23 cellular contexts compared by ENCODE assay signal in genomic region chr2:219739061-219739460, GRCh38.
DNase-seq lines count a peak whose midpoint lies in the region; ATAC-seq, FAIRE-seq and TF ChIP-seq lines count a peak whose summit lies in the region.
"Had no signal": no experiment of that assay in that cellular context is flagged by ENCODE, and none has a peak within 500 bp of the region (broad histone marks: within the 10 kb centered on the region; RNA-seq: fewer than 3 reads in every experiment).

No MANE protein-coding gene starts in this region.

- H3K9me3 ChIP-seq in HepG2 (ENCODE audit: low read length) (no peaks in the 10 kb centered on the region), right lobe of liver (no peaks in the 10 kb centered on the region), astrocyte (ENCODE audit: insufficient read depth, low read depth, low read length) (no peaks in the 10 kb centered on the region), MM.1S (replicated peaks; ENCODE audit: insufficient read depth, low read length) (no peaks in the 10 kb centered on the region)
- H3K9me3 ChIP-seq: MG63, SJCRH30 had no signal

- no peak overlapping the region for H3K9ac ChIP-seq in HepG2 (ENCODE audit: insufficient read depth, low read depth, low read length)
- H3K9ac ChIP-seq in astrocyte (ENCODE audit: low read length) = no peak overlapping the region
- H3K9ac ChIP-seq in MM.1S (ENCODE audit: low read length) = no peak overlapping the region

- peaks cover 10% of the 10 kb centered on the region for H3K27me3 Mint-ChIP-seq in astrocyte (ENCODE audit: low read depth, unreplicated experiment)

- TF ChIP-seq EP300 in HepG2 (IDR thresholded peaks at IDR 0.05; ENCODE audit: low read depth in 2 of 2, low read length in 2 of 2) (no peak), HepG2 (CRISPR knock-in tag; IDR thresholded peaks at IDR 0.05; ENCODE audit: borderline replicate concordance) (no peak)

- TF ChIP-seq RAD21 in HepG2 (CRISPR knock-in tag; IDR thresholded peaks at IDR 0.05) = no peak

- TF ChIP-seq POLR2A in HepG2 (IDR thresholded peaks at IDR 0.05; ENCODE audit: insufficient read depth in 1 of 2, low read depth in 2 of 2, low read length in 2 of 2) = no peak
- TF ChIP-seq POLR2A in right lobe of liver (IDR thresholded peaks at IDR 0.05) = no peak

- TF ChIP-seq CTCF in HepG2 (CRISPR knock-in tag; IDR thresholded peaks at IDR 0.05) = no peak
- TF ChIP-seq CTCF in right lobe of liver (IDR thresholded peaks at IDR 0.05) = no peak
- no peak for TF ChIP-seq CTCF in astrocyte (IDR thresholded peaks at IDR 0.05; ENCODE audit: insufficient read depth, low read depth, low read length)
- no peak for TF ChIP-seq CTCF in MM.1S (IDR thresholded peaks at IDR 0.05; ENCODE audit: low read length)

- no peaks in the 10 kb centered on the region for H3F3A ChIP-seq in MM.1S (ENCODE audit: insufficient read depth, low read length)

- H3K9me3 Mint-ChIP-seq in astrocyte (ENCODE audit: unreplicated experiment) = no peaks in the 10 kb centered on the region
- H3K9me3 Mint-ChIP-seq: CD4-positive, alpha-beta memory T cell had no signal

- H3K4me3 Mint-ChIP-seq in astrocyte (ENCODE audit: unreplicated experiment) = no peak overlapping the region
- H3K4me3 Mint-ChIP-seq: CD4-positive, alpha-beta memory T cell had no signal

- H3K27me3 ChIP-seq in HepG2 (ENCODE audit: control insufficient read depth in 1 of 2, insufficient read depth in 2 of 2, low read length in 2 of 2) = peaks cover 0 to 40% of the 10 kb centered on the region in 2 experiments; a peak in 3 of 5 replicates
- no peaks in the 10 kb centered on the region for H3K27me3 ChIP-seq in right lobe of liver
- H3K27me3 ChIP-seq in astrocyte (ENCODE audit: insufficient read depth, low read length) = peaks cover 2% of the 10 kb centered on the region
- H3K27me3 ChIP-seq in MM.1S (replicated peaks; ENCODE audit: insufficient read depth, low read length) = no peaks in the 10 kb centered on the region
- H3K27me3 ChIP-seq: MG63, SJCRH30 had no signal

- WGBS in HepG2 (ENCODE audit: low lambda C conversion rate) = 27% methylated on average over 4 of the region's 4 CpGs
- 57% methylated on average over 4 of the region's 4 CpGs for WGBS in right lobe of liver (ENCODE audit: insufficient coverage, low coverage, low lambda C conversion rate, missing lambda C conversion rate)

- FAIRE-seq in HepG2 (lab: Jason Lieb, UNC) = no peak
- FAIRE-seq in astrocyte (lab: Jason Lieb, UNC) = no peak
- FAIRE-seq: GM18507 had no signal

- H3K36me3 Mint-ChIP-seq in astrocyte (ENCODE audit: low read depth, unreplicated experiment) = no peaks in the 10 kb centered on the region
- H3K36me3 Mint-ChIP-seq: CD4-positive, alpha-beta memory T cell had no signal

- H3K4me2 ChIP-seq in HepG2 (ENCODE audit: low read depth, low read length) (no peak overlapping the region), astrocyte (ENCODE audit: low read length) (no peak overlapping the region), MM.1S (ENCODE audit: low read depth, low read length) (no peak overlapping the region)
- H3K4me2 ChIP-seq: PC-9 had no signal

- H3K4me1 Mint-ChIP-seq in astrocyte (ENCODE audit: low read depth, unreplicated experiment) = peaks cover 7% of the 10 kb centered on the region
- H3K4me1 Mint-ChIP-seq: CD4-positive, alpha-beta memory T cell had no signal

- in situ Hi-C loops in HepG2 (cut with HindIII; ENCODE audit: extremely low pct_ligation_motif_present, low pct_unique_long_range_greater_than_20kb) = loop anchor here (5.0 kb wide), 3 partner anchors 98 to 1833 kb away; partner anchors contain the start of gene EPHA4

- H3K27ac ChIP-seq in HepG2 (ENCODE audit: extremely low read length, insufficient read depth, low read length) (no peak overlapping the region), right lobe of liver (no peak overlapping the region), astrocyte (ENCODE audit: low read depth, low read length) (no peak overlapping the region), MM.1S (ENCODE audit: low read length) (no peak overlapping the region)
- H3K27ac ChIP-seq: 22Rv1, PC-9, SJCRH30 had no signal

- POLR2A ChIA-PET in HepG2 (lab: Yijun Ruan, JAX) = no interaction called here

- intact Hi-C loops in HepG2 (cut with micrococcal nuclease; ENCODE audit: unreplicated experiment) = loop anchor here (5.0 kb wide), 1 partner anchor 948 kb away; no protein-coding TSS in a partner anchor
- intact Hi-C loops in right lobe of liver (cut with DNase I) = no loop called here
- intact Hi-C loops in posterior cingulate gyrus (cut with DNase I) = loop anchor here (5.0 kb wide), 1 partner anchor 98 kb away; no protein-coding TSS in a partner anchor

- no peaks in the 10 kb centered on the region for H3K36me3 ChIP-seq in HepG2 (replicated peaks in 1 of 2; ENCODE audit: control insufficient read depth in 1 of 2, insufficient read depth in 2 of 2, low read length in 2 of 2)
- no peaks in the 10 kb centered on the region for H3K36me3 ChIP-seq in right lobe of liver
- H3K36me3 ChIP-seq in astrocyte (ENCODE audit: insufficient read depth, low read length) = no peaks in the 10 kb centered on the region
- no peaks in the 10 kb centered on the region for H3K36me3 ChIP-seq in MM.1S (replicated peaks; ENCODE audit: insufficient read depth, low read length)
- H3K36me3 ChIP-seq: MG63, SJCRH30 had no signal

- H3K79me2 ChIP-seq in HepG2 (ENCODE audit: insufficient read depth, low read length) (no peaks in the 10 kb centered on the region), astrocyte (ENCODE audit: insufficient read depth, low read length) (no peaks in the 10 kb centered on the region), MM.1S (ENCODE audit: low read length) (no peaks in the 10 kb centered on the region)

- H4K20me1 ChIP-seq in HepG2 (ENCODE audit: insufficient read depth, low read length) (no peaks in the 10 kb centered on the region), astrocyte (ENCODE audit: insufficient read depth, low read length) (no peaks in the 10 kb centered on the region), MM.1S (ENCODE audit: insufficient read depth, low read length) (no peaks in the 10 kb centered on the region)

- no peak overlapping the region for H2AFZ ChIP-seq in HepG2 (ENCODE audit: low read length)
- no peak overlapping the region for H2AFZ ChIP-seq in astrocyte (ENCODE audit: low read depth, low read length)
- H2AFZ ChIP-seq in MM.1S (ENCODE audit: low read length) = no peak overlapping the region
- H2AFZ ChIP-seq: PC-9 had no signal

- H3K4me1 ChIP-seq in HepG2 (ENCODE audit: insufficient read depth, low read length) (no peaks in the 10 kb centered on the region), right lobe of liver (no peaks in the 10 kb centered on the region), astrocyte (ENCODE audit: insufficient read depth, low read length) (no peaks in the 10 kb centered on the region), MM.1S (ENCODE audit: low read length) (no peaks in the 10 kb centered on the region)
- H3K4me1 ChIP-seq: SJCRH30 had no signal

- CTCF ChIA-PET in HepG2 (lab: Yijun Ruan, JAX; ENCODE audit: low intra/inter-chr PET ratio, low total read pairs) = no interaction called here

- no peaks in the 10 kb centered on the region for H3K9me2 ChIP-seq in MM.1S (replicated peaks; ENCODE audit: insufficient read depth, low read length)

- BruUV-seq in HepG2 (replicated peaks; lab: Mats Ljungman, UMichigan) = no TSS peak

- DNase-seq in HepG2 (ENCODE audit: low spot score) = no peak
- DNase-seq in right lobe of liver = no peak
- DNase-seq in astrocyte (ENCODE audit: low read depth) = peak; percentile 68
- DNase-seq in iris pigment epithelial cell (ENCODE audit: low read depth) = peak; percentile 18
- peak; percentile 26 for DNase-seq in stromal cell of bone marrow (ENCODE audit: low read depth)
- no peak for DNase-seq in posterior cingulate gyrus
- DNase-seq in MM.1S = no peak
- DNase-seq in DMS79 (lab: John Stamatoyannopoulos, UW) = no peak
- DNase-seq: ACHN; C1 segment of cervical spinal cord; CD4-positive, alpha-beta memory T cell; DND-41; H7; KBM-7; MG63; NCI-H2029; NCI-H526 treated with DMSO at 0.1 percent for 48 hours; PC-9; SJCRH30 had no signal

- H3K27ac Mint-ChIP-seq in astrocyte (ENCODE audit: unreplicated experiment) = no peak overlapping the region
- H3K27ac Mint-ChIP-seq: CD4-positive, alpha-beta memory T cell had no signal

- no peak for ATAC-seq in HepG2
- ATAC-seq in right lobe of liver = no peak
- ATAC-seq: Right ventricle myocardium inferior, SK-N-SH treated with all-trans-retinoic acid at 6 μM for 48 hours had no signal

- H3K4me3 ChIP-seq in HepG2 (replicated peaks in 1 of 3; ENCODE audit: insufficient read depth in 1 of 3, low read depth in 2 of 3, low read length in 3 of 3) (no peak overlapping the region), right lobe of liver (no peak overlapping the region), astrocyte (ENCODE audit: insufficient read depth, low read depth, low read length) (no peak overlapping the region), MM.1S (ENCODE audit: low read length) (no peak overlapping the region)
- H3K4me3 ChIP-seq: MG63, PC-9, SJCRH30 had no signal

TF ChIP-seq in HepG2, 621 proteins besides CTCF, POLR2A, EP300 and RAD21:
- TF ChIP-seq ZMYM4 (CRISPR knock-in tag; IDR thresholded peaks at IDR 0.05) (no peak), SNAPC2 (CRISPR knock-in tag; IDR thresholded peaks at IDR 0.05) (no peak), MNT (IDR thresholded peaks at IDR 0.05) (peak; percentile 49)

Comparison
In these comparisons a context has a peak if more than half of its experiments do, and no peak if none do; other contexts are left out.
1. intact Hi-C loops: an anchor here in HepG2 (5.0 kb wide) and posterior cingulate gyrus (5.0 kb wide); none called in right lobe of liver.
2. DNase-seq: peak in astrocyte (single experiment), iris pigment epithelial cell (single experiment) and stromal cell of bone marrow (single experiment); none in HepG2 (single experiment), right lobe of liver (0 of 3), posterior cingulate gyrus (0 of 10), MM.1S (single experiment) and DMS79 (single experiment).